23 cellular contexts compared by ENCODE assay signal in genomic region chr1:93840956-93841482, GRCh38. TPM values are rescaled to one million over a fixed set of nuclear protein-coding genes. Genes with fewer than 3 reads are reported as not detected.
DNase-seq lines count a peak whose midpoint lies in the region; ATAC-seq, FAIRE-seq and TF ChIP-seq lines count a peak whose summit lies in the region.
"Had no signal": no experiment of that assay in that cellular context is flagged by ENCODE, and none has a peak within 500 bp of the region (broad histone marks: within the 10 kb centered on the region; RNA-seq: fewer than 3 reads in every experiment).

No MANE protein-coding gene starts in this region.

- H3K4me1 ChIP-seq in mesendoderm (ENCODE audit: control insufficient read depth, low read depth, low read length) (peaks cover 6% of the 10 kb centered on the region), testis (peaks cover 50% of the 10 kb centered on the region)

- no peak for FAIRE-seq in urothelium cell line (lab: Jason Lieb, UNC)
- FAIRE-seq: A204.1, GM12891, GM18507, H54 had no signal

- H4K8ac ChIP-seq in mesendoderm (ENCODE audit: low read depth, low read length), result no peak overlapping the region

- H3K36me3 Mint-ChIP-seq in activated CD8-positive, alpha-beta memory T cell treated with anti-CD3 and anti-CD28 coated beads, Interleukin-2, amount 10 ng/mL, durations not matched to agents 7 days and 5 days, result no peaks in the 10 kb centered on the region
- H3K36me3 Mint-ChIP-seq in dendritic cell treated with granulocyte-macrophage colony-stimulating factor and Interleukin-4, amounts not matched to agents 40 ng/mL and 50 ng/mL, for 4 days (ENCODE audit: low read depth), result no peaks in the 10 kb centered on the region

- no peaks in the 10 kb centered on the region for H3K79me2 ChIP-seq in mesendoderm (ENCODE audit: control insufficient read depth, insufficient read depth, low read length)

- H3K9me3 ChIP-seq in testis, result no peaks in the 10 kb centered on the region
- H3K9me3 ChIP-seq: HAP-1 had no signal

- no peaks in the 10 kb centered on the region for H3K9me3 Mint-ChIP-seq in activated CD8-positive, alpha-beta memory T cell treated with anti-CD3 and anti-CD28 coated beads, Interleukin-2, amount 10 ng/mL, durations not matched to agents 7 days and 5 days (ENCODE audit: low read depth)
- peaks cover 4% of the 10 kb centered on the region for H3K9me3 Mint-ChIP-seq in dendritic cell treated with granulocyte-macrophage colony-stimulating factor and Interleukin-4, amounts not matched to agents 40 ng/mL and 50 ng/mL, for 4 days

- no peaks in the 10 kb centered on the region for H3K36me3 ChIP-seq in mesendoderm (ENCODE audit: control insufficient read depth, insufficient read depth, low read length)
- no peaks in the 10 kb centered on the region for H3K36me3 ChIP-seq in testis (ENCODE audit: low read depth, missing control alignments)
- H3K36me3 ChIP-seq: HAP-1 had no signal

- H3K27me3 ChIP-seq in mesendoderm (ENCODE audit: insufficient read depth, low read length, poor library complexity) (no peaks in the 10 kb centered on the region), testis (no peaks in the 10 kb centered on the region)

- DNase-seq in activated CD8-positive, alpha-beta memory T cell treated with anti-CD3 and anti-CD28 coated beads, Interleukin-2, amount 10 ng/mL, durations not matched to agents 7 days and 5 days, result peak; percentile 22
- no peak for DNase-seq in activated CD8-positive, alpha-beta memory T cell treated with anti-CD3 and anti-CD28 coated beads for 24 hours
- DNase-seq in mesendoderm, result no peak
- no peak for DNase-seq in testis
- no peak for DNase-seq in posterior vena cava (ENCODE audit: low spot score)
- DNase-seq in urothelium cell line (ENCODE audit: low spot score), result no peak
- DNase-seq: C1 segment of cervical spinal cord; Calu3; CD4-positive, alpha-beta memory T cell; COR-L47; DMS53; GF-D8; GOT3; HFFc6 had no signal

- H2BK120ac ChIP-seq in mesendoderm (ENCODE audit: low read depth, low read length), result no peak overlapping the region

- intact Hi-C loops in dendritic cell treated with granulocyte-macrophage colony-stimulating factor and Interleukin-4, amounts not matched to agents 40 ng/mL and 50 ng/mL, for 4 days (cut with micrococcal nuclease), result no loop called here
- intact Hi-C loops in testis (cut with DNase I; ENCODE audit: low total_unique reads), result loop anchor here (10.0 kb wide), 2 partner anchors 216 to 396 kb away; partner anchors contain the start of gene FNBP1L
- intact Hi-C loops in posterior vena cava (cut with DNase I), result loop anchor here in 1 of 2 donors (10.0 kb wide), 2 partner anchors 216 to 406 kb away; no protein-coding TSS in a partner anchor

- H3K27ac ChIP-seq in mesendoderm (ENCODE audit: low read depth, low read length) (no peak overlapping the region), testis (peak overlapping the region; percentile 42 to 55)
- H3K27ac ChIP-seq: 22Rv1 had no signal

- no peak for TF ChIP-seq CTCF in testis (IDR thresholded peaks at IDR 0.05)

- TF ChIP-seq POLR2A in testis (IDR thresholded peaks at IDR 0.05), result no peak

- H3K27ac Mint-ChIP-seq in activated CD8-positive, alpha-beta memory T cell treated with anti-CD3 and anti-CD28 coated beads, Interleukin-2, amount 10 ng/mL, durations not matched to agents 7 days and 5 days, result no peak overlapping the region
- H3K27ac Mint-ChIP-seq in dendritic cell treated with granulocyte-macrophage colony-stimulating factor and Interleukin-4, amounts not matched to agents 40 ng/mL and 50 ng/mL, for 4 days, result peak overlapping the region; percentile 28
- H3K27ac Mint-ChIP-seq: B cell had no signal

- no peak overlapping the region for H3K56ac ChIP-seq in mesendoderm (ENCODE audit: low read length)

- H3K23ac ChIP-seq in mesendoderm (ENCODE audit: low read length), result no peak overlapping the region

- H3K4me3 Mint-ChIP-seq in activated CD8-positive, alpha-beta memory T cell treated with anti-CD3 and anti-CD28 coated beads, Interleukin-2, amount 10 ng/mL, durations not matched to agents 7 days and 5 days, result no peak overlapping the region
- no peak overlapping the region for H3K4me3 Mint-ChIP-seq in dendritic cell treated with granulocyte-macrophage colony-stimulating factor and Interleukin-4, amounts not matched to agents 40 ng/mL and 50 ng/mL, for 4 days
- H3K4me3 Mint-ChIP-seq: B cell; CD4-positive, alpha-beta memory T cell; HFFc6 had no signal

- peak overlapping the region; percentile 80 for H2BK15ac ChIP-seq in mesendoderm (replicated peaks; ENCODE audit: low read depth)

- peaks cover 18% of the 10 kb centered on the region for H3K4me1 Mint-ChIP-seq in activated CD8-positive, alpha-beta memory T cell treated with anti-CD3 and anti-CD28 coated beads, Interleukin-2, amount 10 ng/mL, durations not matched to agents 7 days and 5 days
- H3K4me1 Mint-ChIP-seq in dendritic cell treated with granulocyte-macrophage colony-stimulating factor and Interleukin-4, amounts not matched to agents 40 ng/mL and 50 ng/mL, for 4 days (ENCODE audit: low read depth), result peaks cover 38% of the 10 kb centered on the region

- H2AK5ac ChIP-seq in mesendoderm (ENCODE audit: low read length), result peak overlapping the region; percentile 10

- H3K79me1 ChIP-seq in mesendoderm (ENCODE audit: low read length), result no peaks in the 10 kb centered on the region

- no CpG with 5 or more reads among the region's 4 CpGs for WGBS in mesendoderm (ENCODE audit: extremely low coverage, insufficient coverage, low lambda C conversion rate)
- 90 to 92% methylated on average over 4 of the region's 4 CpGs for WGBS in testis, 2 donors

- ATAC-seq in activated CD8-positive, alpha-beta memory T cell treated with anti-CD3 and anti-CD28 coated beads, Interleukin-2, amount 10 ng/mL, durations not matched to agents 7 days and 5 days, result no peak
- no peak for ATAC-seq in HG03442 (IDR thresholded peaks at IDR 0.05; ENCODE audit: unreplicated experiment)

- no peak overlapping the region for H4K5ac ChIP-seq in mesendoderm (ENCODE audit: low read length)

- H3K4ac ChIP-seq in mesendoderm (ENCODE audit: low read depth, low read length), result peak overlapping the region; percentile 81

- H2BK5ac ChIP-seq in mesendoderm (ENCODE audit: low read length), result no peak overlapping the region

- H3K27me3 Mint-ChIP-seq in activated CD8-positive, alpha-beta memory T cell treated with anti-CD3 and anti-CD28 coated beads, Interleukin-2, amount 10 ng/mL, durations not matched to agents 7 days and 5 days, result no peaks in the 10 kb centered on the region
- no peaks in the 10 kb centered on the region for H3K27me3 Mint-ChIP-seq in dendritic cell treated with granulocyte-macrophage colony-stimulating factor and Interleukin-4, amounts not matched to agents 40 ng/mL and 50 ng/mL, for 4 days
- H3K27me3 Mint-ChIP-seq: B cell; CD4-positive, alpha-beta memory T cell had no signal

- CTCF ChIA-PET in activated CD8-positive, alpha-beta memory T cell treated with anti-CD3 and anti-CD28 coated beads, Interleukin-2, amount 10 ng/mL, durations not matched to agents 7 days and 5 days (lab: Charles Lee), result interaction anchor here (8.3 kb wide), 1 partner anchor 209 kb away, joined by 143 read pairs; no protein-coding TSS in a partner anchor

- H3K4me2 ChIP-seq in mesendoderm (ENCODE audit: low read length), result no peak overlapping the region

- peak overlapping the region; percentile 51 for H3K18ac ChIP-seq in mesendoderm (ENCODE audit: low read length)

- H3K9ac ChIP-seq in mesendoderm (ENCODE audit: low read length), result no peak overlapping the region

- H3K4me3 ChIP-seq in mesendoderm (ENCODE audit: low read length), result no peak overlapping the region
- no peak overlapping the region for H3K4me3 ChIP-seq in testis
- H3K4me3 ChIP-seq: HAP-1 had no signal

RNA-seq across cellular contexts. Expression of gene DNTTIP2, which starts 38.0 kb away (rescaled TPM):
- 10 to 100 TPM; 60.8 to 74.5 TPM for total RNA-seq in activated CD8-positive, alpha-beta memory T cell treated with anti-CD3 and anti-CD28 coated beads, Interleukin-2, amount 10 ng/mL, durations not matched to agents 7 days and 5 days
- 132 TPM for polyA plus RNA-seq in mesendoderm (2013, experiment 1 of 2)
- 129 TPM for polyA plus RNA-seq in mesendoderm (2013, experiment 2 of 2)
- total RNA-seq in testis (10 to 100 TPM; 30.8 to 35.4 TPM), posterior vena cava (10 to 100 TPM; 48.3 to 77.8 TPM)
- 17.0 TPM for polyA plus RNA-seq in testis (ENCODE audit: insufficient read depth, low read depth, low replicate concordance)
